Comparison of ENCODE assay signal across 8 cellular contexts in genomic region chr1:98051065-98051675, GRCh38.
DNase-seq lines count a peak whose midpoint lies in the region; ATAC-seq and TF ChIP-seq lines count a peak whose summit lies in the region.

No MANE protein-coding gene starts in this region.

- ATAC-seq in GM18858 (IDR thresholded peaks at IDR 0.05; ENCODE audit: unreplicated experiment) (peak; percentile 53), HG03469 (IDR thresholded peaks at IDR 0.05; ENCODE audit: unreplicated experiment) (peak; percentile 49), naive B cell (ENCODE audit: low read depth in 2 of 2) (peak; percentile 24)

- H3K27me3 Mint-ChIP-seq in naive B cell: peaks cover 59 to 87% (median 83%) of the 10 kb centered on the region in 3 donors

- no peak for TF ChIP-seq EP300 in suprapubic skin (IDR thresholded peaks at IDR 0.05)

- peaks cover 0 to 6% (median 2%) of the 10 kb centered on the region in 7 donors for H3K9me3 Mint-ChIP-seq in naive B cell

- no peak overlapping the region for H3K27ac ChIP-seq in suprapubic skin

- no peaks in the 10 kb centered on the region for H3K9me3 ChIP-seq in suprapubic skin

- H3K27ac Mint-ChIP-seq in naive B cell: no peak overlapping the region

- WGBS in suprapubic skin: 0% methylated on average over 1 of the region's 1 CpG

- no peak for TF ChIP-seq POLR2A in suprapubic skin (IDR thresholded peaks at IDR 0.05)

- H3K36me3 Mint-ChIP-seq in naive B cell: no peaks in the 10 kb centered on the region

- no peak overlapping the region for H3K4me3 Mint-ChIP-seq in naive B cell

- DNase-seq in AML-193 (lab: John Stamatoyannopoulos, UW) (peak; percentile 60 to 64), NCI-H82 treated with DMSO at 0.1 percent for 48 hours (lab: John Stamatoyannopoulos, UW; ENCODE audit: unreplicated experiment) (peak; percentile 68), epidermal melanocyte (ENCODE audit: insufficient read length, low spot score) (peak; percentile 50), naive B cell (peak; percentile 58), suprapubic skin (ENCODE audit: low spot score in 2 of 2) (peak in 1 of 2 donors; percentile 62)
- peak; percentile 87 for DNase-seq in activated CD8-positive, alpha-beta memory T cell treated with anti-CD3 and anti-CD28 coated beads for 24 hours

- peaks cover 26% of the 10 kb centered on the region for H3K4me1 ChIP-seq in suprapubic skin

- H3K4me1 Mint-ChIP-seq in naive B cell: peaks cover 26 to 42% (median 29%) of the 10 kb centered on the region in 3 donors

- H3K27me3 ChIP-seq in suprapubic skin: peaks cover 78% of the 10 kb centered on the region

- H3K36me3 ChIP-seq in suprapubic skin: no peaks in the 10 kb centered on the region

- TF ChIP-seq CTCF in suprapubic skin (IDR thresholded peaks at IDR 0.05): peak; percentile 68 to 81

- H3K4me3 ChIP-seq in suprapubic skin: no peak overlapping the region
